1 cellular context compared by ENCODE assay signal in genomic region chr2:98608118-98608961, GRCh38.
A peak's percentile ranks its signal among the peaks of the same experiment; 100 is the strongest.
TF ChIP-seq lines count a peak whose summit lies in the region.

A gene with protein sequence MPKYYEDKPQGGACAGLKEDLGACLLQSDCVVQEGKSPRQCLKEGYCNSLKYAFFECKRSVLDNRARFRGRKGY (minus strand): TSS chr2:98608512. CDS start chr2:98608405, 107 bp downstream.
Gene UNC50 (plus strand): TSS chr2:98608589. CDS start chr2:98609760, 1,171 bp downstream.

TF ChIP-seq in HepG2, 621 proteins besides CTCF, POLR2A, EP300 and RAD21 (continued from another document and continues in another):
- TF ChIP-seq ZNF276 (CRISPR knock-in tag; IDR thresholded peaks at IDR 0.05; ENCODE audit: low read depth), result peak; percentile 89; the same call in 1 of the 2 replicates
- TF ChIP-seq, protein P1, sequence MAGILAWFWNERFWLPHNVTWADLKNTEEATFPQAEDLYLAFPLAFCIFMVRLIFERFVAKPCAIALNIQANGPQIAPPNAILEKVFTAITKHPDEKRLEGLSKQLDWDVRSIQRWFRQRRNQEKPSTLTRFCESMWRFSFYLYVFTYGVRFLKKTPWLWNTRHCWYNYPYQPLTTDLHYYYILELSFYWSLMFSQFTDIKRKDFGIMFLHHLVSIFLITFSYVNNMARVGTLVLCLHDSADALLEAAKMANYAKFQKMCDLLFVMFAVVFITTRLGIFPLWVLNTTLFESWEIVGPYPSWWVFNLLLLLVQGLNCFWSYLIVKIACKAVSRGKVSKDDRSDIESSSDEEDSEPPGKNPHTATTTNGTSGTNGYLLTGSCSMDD (CRISPR knock-in tag; IDR thresholded peaks at IDR 0.05), result peak; percentile 39; the same call in 1 of the 2 replicates
- 0 out of 2 replicates have a peak, but pooled peaks have one; percentile 50 for TF ChIP-seq SNAPC5 (CRISPR knock-in tag; IDR thresholded peaks at IDR 0.05; ENCODE audit: borderline replicate concordance)
- peak; percentile 59; the same call in 1 of the 2 replicates for TF ChIP-seq JUND (CRISPR knock-in tag; IDR thresholded peaks at IDR 0.05)
- TF ChIP-seq FOSL2 (CRISPR knock-in tag; IDR thresholded peaks at IDR 0.05), result peak; percentile 72
- peak; percentile 83 for TF ChIP-seq ZFP90 (CRISPR knock-in tag; IDR thresholded peaks at IDR 0.05; ENCODE audit: borderline replicate concordance)
- TF ChIP-seq ZKSCAN1 (IDR thresholded peaks at IDR 0.05; ENCODE audit: low read length), result no peak
- TF ChIP-seq, protein P2, sequence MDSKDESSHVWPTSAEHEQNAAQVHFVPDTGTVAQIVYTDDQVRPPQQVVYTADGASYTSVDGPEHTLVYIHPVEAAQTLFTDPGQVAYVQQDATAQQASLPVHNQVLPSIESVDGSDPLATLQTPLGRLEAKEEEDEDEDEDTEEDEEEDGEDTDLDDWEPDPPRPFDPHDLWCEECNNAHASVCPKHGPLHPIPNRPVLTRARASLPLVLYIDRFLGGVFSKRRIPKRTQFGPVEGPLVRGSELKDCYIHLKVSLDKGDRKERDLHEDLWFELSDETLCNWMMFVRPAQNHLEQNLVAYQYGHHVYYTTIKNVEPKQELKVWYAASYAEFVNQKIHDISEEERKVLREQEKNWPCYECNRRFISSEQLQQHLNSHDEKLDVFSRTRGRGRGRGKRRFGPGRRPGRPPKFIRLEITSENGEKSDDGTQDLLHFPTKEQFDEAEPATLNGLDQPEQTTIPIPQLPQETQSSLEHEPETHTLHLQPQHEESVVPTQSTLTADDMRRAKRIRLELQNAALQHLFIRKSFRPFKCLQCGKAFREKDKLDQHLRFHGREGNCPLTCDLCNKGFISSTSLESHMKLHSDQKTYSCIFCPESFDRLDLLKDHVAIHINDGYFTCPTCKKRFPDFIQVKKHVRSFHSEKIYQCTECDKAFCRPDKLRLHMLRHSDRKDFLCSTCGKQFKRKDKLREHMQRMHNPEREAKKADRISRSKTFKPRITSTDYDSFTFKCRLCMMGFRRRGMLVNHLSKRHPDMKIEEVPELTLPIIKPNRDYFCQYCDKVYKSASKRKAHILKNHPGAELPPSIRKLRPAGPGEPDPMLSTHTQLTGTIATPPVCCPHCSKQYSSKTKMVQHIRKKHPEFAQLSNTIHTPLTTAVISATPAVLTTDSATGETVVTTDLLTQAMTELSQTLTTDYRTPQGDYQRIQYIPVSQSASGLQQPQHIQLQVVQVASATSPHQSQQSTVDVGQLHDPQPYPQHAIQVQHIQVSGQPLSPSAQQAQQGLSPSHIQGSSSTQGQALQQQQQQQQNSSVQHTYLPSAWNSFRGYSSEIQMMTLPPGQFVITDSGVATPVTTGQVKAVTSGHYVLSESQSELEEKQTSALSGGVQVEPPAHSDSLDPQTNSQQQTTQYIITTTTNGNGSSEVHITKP (CRISPR knock-in tag; IDR thresholded peaks at IDR 0.05; ENCODE audit: low read depth), result no peak; the same call in 1 of the 2 replicates
- TF ChIP-seq SNAI1 (CRISPR knock-in tag; IDR thresholded peaks at IDR 0.05; ENCODE audit: borderline replicate concordance), result peak; percentile 99
- TF ChIP-seq KIAA2018 (CRISPR knock-in tag; IDR thresholded peaks at IDR 0.05; ENCODE audit: borderline replicate concordance), result 0 out of 2 replicates have a peak, but pooled peaks have one; percentile 88
- TF ChIP-seq RERE (CRISPR knock-in tag; IDR thresholded peaks at IDR 0.05; ENCODE audit: low read depth), result peak; percentile 42; the same call in 1 of the 2 replicates
- peak; percentile 75 for TF ChIP-seq HNRNPH1 (optimal IDR thresholded peaks at IDR 0.05; ENCODE audit: low read depth, low read length)
- peak; percentile 70; the same call in 1 of the 2 replicates for TF ChIP-seq ZNF746 (CRISPR knock-in tag; IDR thresholded peaks at IDR 0.05)
- TF ChIP-seq RBFOX2 (IDR thresholded peaks at IDR 0.05; ENCODE audit: low read depth, low read length), result peak; percentile 100
- TF ChIP-seq HOXA7 (CRISPR knock-in tag; IDR thresholded peaks at IDR 0.05), result peak; percentile 64; the same call in 1 of the 2 replicates
- peak; percentile 100 for TF ChIP-seq GABPB1 (CRISPR knock-in tag; IDR thresholded peaks at IDR 0.05)
- TF ChIP-seq ZNF160 (CRISPR knock-in tag; IDR thresholded peaks at IDR 0.05), result peak; percentile 91
- no peak; the same call in none of the 2 replicates for TF ChIP-seq NKX3-1 (CRISPR knock-in tag; IDR thresholded peaks at IDR 0.05)
- peak; percentile 96 for TF ChIP-seq PAX8 (CRISPR knock-in tag; IDR thresholded peaks at IDR 0.05; ENCODE audit: borderline replicate concordance)
- TF ChIP-seq DRAP1 (CRISPR knock-in tag; IDR thresholded peaks at IDR 0.05), result peak; percentile 83
- TF ChIP-seq REL (CRISPR knock-in tag; conservative IDR thresholded peaks at IDR 0.05), result peak; percentile 93; the same call in 1 of the 2 replicates
- peak; percentile 22; the same call in 1 of the 2 replicates for TF ChIP-seq ZC3H4 (CRISPR knock-in tag; IDR thresholded peaks at IDR 0.05; ENCODE audit: borderline replicate concordance)
- TF ChIP-seq ZBTB46 (CRISPR knock-in tag; IDR thresholded peaks at IDR 0.05; ENCODE audit: borderline replicate concordance), result no peak
- TF ChIP-seq CENPX (CRISPR knock-in tag; IDR thresholded peaks at IDR 0.05), result no peak
- TF ChIP-seq ARNTL (CRISPR knock-in tag; IDR thresholded peaks at IDR 0.05), result peak; percentile 82
- TF ChIP-seq RNF219 (CRISPR knock-in tag; IDR thresholded peaks at IDR 0.05), result peak; percentile 96
